Comparison of ENCODE assay signal across 1 cellular context in genomic region chr20:33663161-33664084, GRCh38.
TF ChIP-seq lines count a peak whose summit lies in the region.

No MANE protein-coding gene starts in this region.

TF ChIP-seq in SK-N-SH, 30 proteins besides CTCF, POLR2A, EP300 and RAD21 (continued from another document):
- TF ChIP-seq YY1 (IDR thresholded peaks at IDR 0.05; ENCODE audit: low read depth) (no peak), FOSL2 (IDR thresholded peaks at IDR 0.05; ENCODE audit: borderline replicate concordance, low read depth) (no peak), TCF12 (IDR thresholded peaks at IDR 0.05) (no peak), RXRA (IDR thresholded peaks at IDR 0.05; ENCODE audit: borderline replicate concordance, low read depth) (no peak), TEAD4 (IDR thresholded peaks at IDR 0.05; ENCODE audit: borderline replicate concordance, insufficient read depth) (0 out of 2 replicates have a peak, but pooled peaks have one; percentile 10), GABPA (IDR thresholded peaks at IDR 0.05; ENCODE audit: low read depth) (peak; percentile 80), TAF1 (IDR thresholded peaks at IDR 0.05; ENCODE audit: borderline replicate concordance, low read depth, low read length) (peak; percentile 75), USF2 (IDR thresholded peaks at IDR 0.05; ENCODE audit: borderline replicate concordance, low read depth, low read length) (no peak), RCOR1 (IDR thresholded peaks at IDR 0.05; ENCODE audit: low read length) (no peak), MEF2A (IDR thresholded peaks at IDR 0.05; ENCODE audit: borderline replicate concordance, low read depth) (no peak), CHD2 (IDR thresholded peaks at IDR 0.05; ENCODE audit: low read length, partially characterized antibody) (no peak), FOXM1 (IDR thresholded peaks at IDR 0.05; ENCODE audit: low read depth) (no peak), SIN3A (IDR thresholded peaks at IDR 0.05; ENCODE audit: borderline replicate concordance, low read depth, low read length) (no peak; the same call in 1 of the 2 replicates), IRF3 (IDR thresholded peaks at IDR 0.05; ENCODE audit: low read depth, low read length) (no peak), RFX5 (IDR thresholded peaks at IDR 0.05; ENCODE audit: low read length) (no peak), REST (IDR thresholded peaks at IDR 0.05; ENCODE audit: low read depth, low read length) (0 out of 2 replicates have a peak, but pooled peaks have one; percentile 16), USF1 (IDR thresholded peaks at IDR 0.05; ENCODE audit: borderline replicate concordance, low read depth) (0 out of 2 replicates have a peak, but pooled peaks have one; percentile 9), SMC3 (IDR thresholded peaks at IDR 0.05; ENCODE audit: low read depth, low read length) (peak; percentile 13; the same call in 1 of the 2 replicates), PBX3 (IDR thresholded peaks at IDR 0.05) (0 out of 2 replicates have a peak, but pooled peaks have one; percentile 2), ZBTB33 (IDR thresholded peaks at IDR 0.05; ENCODE audit: borderline replicate concordance, low read depth) (no peak; the same call in 1 of the 2 replicates)
